ENCODE assay signal across 9 cellular contexts in the genomic region with DNA sequence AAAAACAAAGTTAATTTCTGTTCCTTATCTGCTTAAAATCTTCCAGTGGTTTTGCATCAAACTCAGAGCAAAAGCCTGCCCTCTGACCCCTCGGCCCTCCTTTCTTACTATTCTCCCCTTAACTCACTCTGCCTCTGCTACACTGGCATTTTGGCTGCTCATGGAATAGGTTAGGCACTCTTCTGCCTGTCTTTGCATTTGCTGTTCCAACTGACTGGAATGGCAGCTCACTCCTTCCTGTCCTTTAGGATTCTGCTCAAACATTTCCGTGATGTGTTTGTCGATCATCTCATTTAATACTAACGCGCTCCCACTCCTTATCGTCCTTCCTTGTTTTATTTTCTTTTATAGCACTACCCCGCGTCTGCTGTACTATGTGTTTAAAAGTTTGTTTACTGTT. TPM values are rescaled to one million over a fixed set of nuclear protein-coding genes. Genes with fewer than 3 reads are reported as not detected.
DNase-seq lines count a peak whose midpoint lies in the region; ATAC-seq and TF ChIP-seq lines count a peak whose summit lies in the region.
"Had no signal": no experiment of that assay in that cellular context is flagged by ENCODE, and none has a peak within 500 bp of the region (broad histone marks: within the 10 kb centered on the region; RNA-seq: fewer than 3 reads in every experiment).

No MANE protein-coding gene starts in this region.

- H3K36me3 ChIP-seq in MM.1S (replicated peaks; ENCODE audit: insufficient read depth, low read length) (peaks cover 20% of the 10 kb centered on the region), ovary (no peaks in the 10 kb centered on the region)

- no peaks in the 10 kb centered on the region for H3K27me3 Mint-ChIP-seq in activated naive CD4-positive, alpha-beta T cell treated with anti-CD3 and anti-CD28 coated beads for 36 hours (ENCODE audit: low read depth)
- H3K27me3 Mint-ChIP-seq: central memory CD8-positive, alpha-beta T cell had no signal

- H3K27me3 ChIP-seq in MM.1S (replicated peaks; ENCODE audit: insufficient read depth, low read length) (no peaks in the 10 kb centered on the region), ovary (no peaks in the 10 kb centered on the region)

- H3K27ac ChIP-seq in MM.1S (ENCODE audit: low read length): peak overlapping the region; percentile 85
- no peak overlapping the region for H3K27ac ChIP-seq in ovary

- peak overlapping the region; percentile 96; the same call in 1 of the 2 replicates for H2AFZ ChIP-seq in MM.1S (ENCODE audit: low read length)

- no peak for ATAC-seq in HG03135 (IDR thresholded peaks at IDR 0.05; ENCODE audit: unreplicated experiment)

- H3K4me2 ChIP-seq in MM.1S (ENCODE audit: low read depth, low read length): peak overlapping the region; percentile 96

- no peak overlapping the region for H3K4me3 Mint-ChIP-seq in activated naive CD4-positive, alpha-beta T cell treated with anti-CD3 and anti-CD28 coated beads for 36 hours
- H3K4me3 Mint-ChIP-seq: central memory CD8-positive, alpha-beta T cell had no signal

- no peaks in the 10 kb centered on the region for H3K9me3 ChIP-seq in MM.1S (replicated peaks; ENCODE audit: insufficient read depth, low read length)
- no peaks in the 10 kb centered on the region for H3K9me3 ChIP-seq in ovary

- 0 out of 2 replicates have a peak, but pooled peaks cover 3% of the 10 kb centered on the region for H4K20me1 ChIP-seq in MM.1S (ENCODE audit: insufficient read depth, low read length)

- H3K9ac ChIP-seq in MM.1S (ENCODE audit: low read length): peak overlapping the region; percentile 91

- H3K4me1 ChIP-seq in MM.1S (ENCODE audit: low read length) (peaks cover 18% of the 10 kb centered on the region), ovary (ENCODE audit: insufficient read depth) (peaks cover 17% of the 10 kb centered on the region)

- peaks cover 47% of the 10 kb centered on the region for H3K4me1 Mint-ChIP-seq in activated naive CD4-positive, alpha-beta T cell treated with anti-CD3 and anti-CD28 coated beads for 36 hours (ENCODE audit: low read depth)

- H3K79me2 ChIP-seq in MM.1S (ENCODE audit: low read length): peaks cover 94% of the 10 kb centered on the region

- no peak overlapping the region for H3K27ac Mint-ChIP-seq in activated naive CD4-positive, alpha-beta T cell treated with anti-CD3 and anti-CD28 coated beads for 36 hours

- TF ChIP-seq EP300 in ovary (IDR thresholded peaks at IDR 0.05): no peak

- DNase-seq in Caki2 (ENCODE audit: low read depth) (peak; percentile 14), MM.1S (no peak), epithelial cell of proximal tubule (ENCODE audit: low read depth) (no peak), ovary (no peak), NOMO-1 treated with dmso at 0.1 percent for 144 hours (lab: John Stamatoyannopoulos, UW; ENCODE audit: unreplicated experiment) (no peak), NCI-H1417 treated with DMSO at 0.1 percent for 48 hours (lab: John Stamatoyannopoulos, UW) (no peak)
- no peak for DNase-seq in activated naive CD4-positive, alpha-beta T cell treated with anti-CD3 and anti-CD28 coated beads for 36 hours

- CTCF ChIA-PET in activated naive CD4-positive, alpha-beta T cell treated with anti-CD3 and anti-CD28 coated beads for 36 hours (lab: Charles Lee): no interaction called here

- in situ Hi-C loops in Caki2 (cut with HindIII; ENCODE audit: low pct_unique_long_range_greater_than_20kb, low sequenced_read_pairs): no loop called here

- TF ChIP-seq CTCF in MM.1S (IDR thresholded peaks at IDR 0.05; ENCODE audit: low read length) (no peak), epithelial cell of proximal tubule (conservative IDR thresholded peaks at IDR 0.05; ENCODE audit: low read depth, low read length) (no peak), ovary (IDR thresholded peaks at IDR 0.05) (no peak)

- H3F3A ChIP-seq in MM.1S (ENCODE audit: insufficient read depth, low read length): 0 out of 2 replicates have a peak, but pooled peaks cover 10% of the 10 kb centered on the region

- H3K4me3 ChIP-seq in MM.1S (ENCODE audit: low read length): peak overlapping the region; percentile 98
- peak overlapping the region; percentile 68 for H3K4me3 ChIP-seq in epithelial cell of proximal tubule (ENCODE audit: low read depth, low read length)
- peak overlapping the region; percentile 87 for H3K4me3 ChIP-seq in ovary

- intact Hi-C loops in ovary (cut with DNase I): no loop called here
- intact Hi-C loops in activated naive CD4-positive, alpha-beta T cell treated with anti-CD3 and anti-CD28 coated beads for 36 hours (cut with micrococcal nuclease): loop anchor here (2.0 to 5.0 kb wide), 7 partner anchors 16 to 640 kb away; partner anchors contain the start of gene EIF2AK2

- H3K9me2 ChIP-seq in MM.1S (replicated peaks; ENCODE audit: insufficient read depth, low read length): no peaks in the 10 kb centered on the region

- TF ChIP-seq POLR2A in ovary (IDR thresholded peaks at IDR 0.05): no peak

- H3K36me3 Mint-ChIP-seq in activated naive CD4-positive, alpha-beta T cell treated with anti-CD3 and anti-CD28 coated beads for 36 hours (ENCODE audit: low read depth): peaks cover 26% of the 10 kb centered on the region

- 0 to 2% (median 1%) methylated on average over 8 of the region's 8 CpGs for whole genome bisulfite sequencing in ovary, 3 donors

- H3K9me3 Mint-ChIP-seq in activated naive CD4-positive, alpha-beta T cell treated with anti-CD3 and anti-CD28 coated beads for 36 hours: no peaks in the 10 kb centered on the region
- H3K9me3 Mint-ChIP-seq: central memory CD8-positive, alpha-beta T cell had no signal

RNA-seq across cellular contexts. Expression of gene CEBPZ, which starts 0.8 kb away (rescaled TPM):
- total RNA-seq in Caki2 (2014; rRNA removed; shearing (Covaris generic); ENCODE audit: low replicate concordance): 23.7 and 31.9 TPM in 2 replicates
- total RNA-seq in epithelial cell of proximal tubule (47.3 and 64.2 TPM in 2 replicates), ovary (10 to 100 TPM; 27.0 to 56.5 (median 49.3) TPM)
- 10 to 100 TPM; 24.0 to 41.8 TPM for polyA plus RNA-seq in ovary
- total RNA-seq in activated naive CD4-positive, alpha-beta T cell treated with anti-CD3 and anti-CD28 coated beads for 36 hours: 10 to 100 TPM; 61.4 to 65.0 TPM

RNA-seq across cellular contexts. Expression of gene NDUFAF7, which starts 0.9 kb away (rescaled TPM):
- 17.1 and 19.2 TPM in 2 replicates for total RNA-seq in Caki2 (2014; rRNA removed; shearing (Covaris generic); ENCODE audit: low replicate concordance)
- total RNA-seq in epithelial cell of proximal tubule: 11.3 and 11.5 TPM in 2 replicates
- total RNA-seq in ovary: 10 to 100 TPM; 12.3 to 17.9 (median 14.7) TPM
- polyA plus RNA-seq in ovary: 10 to 100 TPM; 11.3 to 11.5 TPM
- total RNA-seq in activated naive CD4-positive, alpha-beta T cell treated with anti-CD3 and anti-CD28 coated beads for 36 hours: 10 to 100 TPM; 17.5 to 18.2 TPM

RNA-seq across cellular contexts. Expression of gene CEBPZOS, which starts 34.3 kb away (rescaled TPM):
- total RNA-seq in Caki2 (2014; rRNA removed; shearing (Covaris generic); ENCODE audit: low replicate concordance): 22.1 and 25.8 TPM in 2 replicates
- total RNA-seq in epithelial cell of proximal tubule (17.6 and 24.6 TPM in 2 replicates), ovary (10 to 100 TPM; 22.6 to 47.4 (median 44.8) TPM)
- polyA plus RNA-seq in ovary: 10 to 100 TPM; 33.0 to 41.1 TPM
- total RNA-seq in activated naive CD4-positive, alpha-beta T cell treated with anti-CD3 and anti-CD28 coated beads for 36 hours: 10 to 100 TPM; 30.3 to 30.7 TPM

RNA-seq across cellular contexts. Expression of gene SULT6B1, which starts 42.1 kb away (rescaled TPM):
- total RNA-seq in Caki2 (2014; rRNA removed; shearing (Covaris generic); ENCODE audit: low replicate concordance): not detected in 2 replicates
- not detected in 2 replicates for total RNA-seq in epithelial cell of proximal tubule
- not detected for total RNA-seq in ovary
- polyA plus RNA-seq in ovary: not detected
- not detected for total RNA-seq in activated naive CD4-positive, alpha-beta T cell treated with anti-CD3 and anti-CD28 coated beads for 36 hours
